Comparison of ENCODE assay signal across 10 cellular contexts in the genomic region with DNA sequence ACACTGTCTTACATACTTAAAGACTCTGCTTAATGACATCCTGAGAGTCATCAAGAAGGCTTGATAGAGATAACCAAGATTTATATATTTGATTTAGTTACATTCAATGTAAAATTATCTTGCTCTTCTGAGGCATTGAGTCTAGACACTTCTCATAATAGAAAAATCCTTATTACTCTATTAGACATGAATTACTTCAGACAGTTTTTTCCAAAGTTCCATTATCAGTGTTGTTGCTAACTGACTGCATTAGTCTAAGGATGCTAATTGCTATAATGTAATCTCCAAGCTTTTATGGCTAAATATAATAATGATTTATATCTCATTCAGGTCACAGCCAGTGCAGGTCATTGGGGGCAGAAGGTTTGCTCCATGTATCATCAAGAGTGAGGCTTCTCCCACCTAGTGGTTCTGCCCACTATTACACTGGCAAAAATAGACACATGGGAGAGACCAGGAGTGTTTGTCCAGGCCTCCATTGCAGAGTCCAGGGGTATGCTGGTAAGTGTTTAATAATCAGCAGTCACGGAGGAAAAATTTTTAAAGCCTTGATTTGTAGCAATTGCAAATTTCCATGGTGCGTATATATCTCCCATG.
DNase-seq lines count a peak whose midpoint lies in the region; ATAC-seq, FAIRE-seq and TF ChIP-seq lines count a peak whose summit lies in the region.
"Had no signal": no experiment of that assay in that cellular context is flagged by ENCODE, and none has a peak within 500 bp of the region (broad histone marks: within the 10 kb centered on the region; RNA-seq: fewer than 3 reads in every experiment).

No MANE protein-coding gene starts in this region.

- no peak overlapping the region for H3K27ac Mint-ChIP-seq in osteocyte (ENCODE audit: unreplicated experiment)

- no peaks in the 10 kb centered on the region for H3K36me3 ChIP-seq in bronchial epithelial cell (ENCODE audit: control insufficient read depth, insufficient read depth, low read length)
- H3K36me3 ChIP-seq: neutrophil had no signal

- no peaks in the 10 kb centered on the region for H3K36me3 Mint-ChIP-seq in osteocyte (ENCODE audit: unreplicated experiment)

- DNase-seq in NCI-H1417 (lab: John Stamatoyannopoulos, UW) (peak in 2 of 3 experiments; percentile 20 to 60), NCI-H1417 treated with DMSO at 0.1 percent for 48 hours (lab: John Stamatoyannopoulos, UW) (no peak), NB4 (ENCODE audit: low read depth) (no peak), bronchial epithelial cell (ENCODE audit: low read depth) (peak; percentile 34), osteocyte (ENCODE audit: extremely low spot score, unreplicated experiment) (no peak)
- DNase-seq in activated CD8-positive, alpha-beta memory T cell treated with anti-CD3 and anti-CD28 coated beads, Interleukin-2, amount 50 U/mL, for 48 hours = no peak
- no peak for DNase-seq in central memory CD4-positive, alpha-beta T cell

- peak; percentile 3 for TF ChIP-seq CTCF in NB4 (IDR thresholded peaks at IDR 0.05; ENCODE audit: low read depth, low read length)
- TF ChIP-seq CTCF in bronchial epithelial cell (IDR thresholded peaks at IDR 0.05; ENCODE audit: insufficient read depth, low read length, severe bottlenecking) = peak; percentile 15
- TF ChIP-seq CTCF in osteocyte (IDR thresholded peaks at IDR 0.05) = peak; percentile 17

- H3K27me3 ChIP-seq in bronchial epithelial cell (ENCODE audit: control insufficient read depth, insufficient read depth, low read length) = no peaks in the 10 kb centered on the region
- H3K27me3 ChIP-seq: neutrophil had no signal

- ATAC-seq in HG03460 (IDR thresholded peaks at IDR 0.05; ENCODE audit: unreplicated experiment) = no peak

- no peaks in the 10 kb centered on the region for H3K9me3 Mint-ChIP-seq in osteocyte (ENCODE audit: unreplicated experiment)

- no peak overlapping the region for H3K4me3 Mint-ChIP-seq in osteocyte (ENCODE audit: unreplicated experiment)

- H3K4me3 ChIP-seq in NB4 (ENCODE audit: low read depth, low read length) (no peak overlapping the region), bronchial epithelial cell (ENCODE audit: low read depth, low read length) (no peak overlapping the region)

- H3K4me1 Mint-ChIP-seq in osteocyte (ENCODE audit: unreplicated experiment) = no peaks in the 10 kb centered on the region

- no peak for TF ChIP-seq POLR2A in NB4 (IDR thresholded peaks at IDR 0.05; ENCODE audit: extremely low read depth, insufficient read length)

- no peaks in the 10 kb centered on the region for H3K27me3 Mint-ChIP-seq in osteocyte (ENCODE audit: unreplicated experiment)

- FAIRE-seq in bronchial epithelial cell (lab: Jason Lieb, UNC) = no peak
- FAIRE-seq: frontal cortex had no signal

Comparison
In these comparisons a context has a peak if more than half of its experiments do, and no peak if none do; other contexts are left out.
1. DNase-seq: peak in NCI-H1417 (2 of 3) and bronchial epithelial cell (single experiment); none in NCI-H1417 treated with DMSO at 0.1 percent for 48 hours (single experiment), NB4 (single experiment), osteocyte (single experiment), activated CD8-positive, alpha-beta memory T cell treated with anti-CD3 and anti-CD28 coated beads, Interleukin-2, amount 50 U/mL, for 48 hours (single experiment) and central memory CD4-positive, alpha-beta T cell (single experiment).
2. Peak in every context shown above with its lines, with median percentiles within 50 percentile points of each other: CTCF ChIP-seq.